ENCODE assay signal across 21 cellular contexts in the genomic region with DNA sequence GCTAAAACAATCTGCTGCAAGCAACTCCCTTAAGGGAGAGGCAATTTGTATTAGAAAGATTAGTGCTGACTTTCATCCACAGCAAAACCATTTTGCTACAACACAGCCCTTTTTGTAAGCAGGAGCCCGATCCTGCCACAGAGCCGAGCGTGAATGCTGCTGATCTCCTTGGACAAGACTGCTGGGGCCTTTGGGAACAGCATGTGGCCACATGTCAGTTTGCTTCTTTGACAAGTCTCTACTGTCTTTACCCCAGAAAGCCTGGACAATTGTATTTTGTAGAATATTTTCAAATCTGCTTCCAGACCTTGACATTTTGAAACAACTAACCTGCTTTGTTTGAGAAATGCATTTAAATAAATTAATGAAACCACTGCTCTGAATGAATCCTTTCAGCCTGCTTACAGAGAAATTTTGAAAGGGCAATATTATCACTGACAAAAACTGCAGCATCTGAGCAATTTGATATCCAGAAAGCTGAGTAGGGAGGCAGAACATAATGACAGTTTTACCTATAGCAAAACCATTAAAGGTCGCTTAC.
DNase-seq lines count a peak whose midpoint lies in the region; ATAC-seq and TF ChIP-seq lines count a peak whose summit lies in the region.
"Had no signal": no experiment of that assay in that cellular context is flagged by ENCODE, and none has a peak within 500 bp of the region (broad histone marks: within the 10 kb centered on the region; RNA-seq: fewer than 3 reads in every experiment).

No MANE protein-coding gene starts in this region.

- H3K9me3 Mint-ChIP-seq in brain (peaks cover 0 to 5% (median under 1%) of the 10 kb centered on the region in 5 experiments), mesothelial cell of epicardium (peaks cover 9% of the 10 kb centered on the region)
- H3K9me3 Mint-ChIP-seq: CD8-positive, alpha-beta T cell had no signal

- DNase-seq in D341Med (ENCODE audit: low spot score), result peak; percentile 34
- DNase-seq in hypothalamus (lab: John Stamatoyannopoulos, UW), result peak in 39 of 51 donors; percentile 3 to 84 (median 32)
- peak; percentile 38 to 96 (median 64) for DNase-seq in posterior cingulate gyrus
- no peak for DNase-seq in activated CD8-positive, alpha-beta memory T cell treated with anti-CD3 and anti-CD28 coated beads, Interleukin-2, amount 50 U/mL, for 48 hours
- no peak for DNase-seq in mesothelial cell of epicardium (ENCODE audit: low spot score in 2 of 2, unreplicated experiment in 2 of 2)
- DNase-seq: activated CD8-positive, alpha-beta T cell treated with anti-CD3 and anti-CD28 coated beads for 36 hours; activated naive CD4-positive, alpha-beta T cell treated with anti-CD3 and anti-CD28 coated beads for 36 hours; CD8-positive, alpha-beta T cell; DMS153; HCEC 1CT; Karpas-422; naive thymus-derived CD8-positive, alpha-beta T cell; NCI-H2029; NCI-H226; Peyer's patch; SIG-M5; stimulated activated naive B cell treated with anti-CD40 and anti-IgM and Interleukin-4, amounts not matched to agents 10 μg/mL and 1 μg/mL and 100 μg/mL, for 72 hours; SW 1271 had no signal

- ATAC-seq in HG03521 (IDR thresholded peaks at IDR 0.05; ENCODE audit: unreplicated experiment), result no peak
- ATAC-seq: activated CD8-positive, alpha-beta T cell treated with anti-CD3 and anti-CD28 coated beads for 36 hours; CD8-positive, alpha-beta T cell; naive thymus-derived CD8-positive, alpha-beta T cell; stimulated activated naive B cell treated with anti-CD40 and anti-IgM and Interleukin-4, amounts not matched to agents 10 μg/mL and 1 μg/mL and 100 μg/mL, for 72 hours had no signal

- intact Hi-C loops in posterior cingulate gyrus (cut with DNase I), result no loop called here

- H3K27me3 Mint-ChIP-seq in brain (no peaks in the 10 kb centered on the region), mesothelial cell of epicardium (ENCODE audit: low read depth) (peaks cover 6% of the 10 kb centered on the region)

- TF ChIP-seq CTCF in brain (conservative IDR thresholded peaks at IDR 0.05), result no peak
- TF ChIP-seq CTCF in mesothelial cell of epicardium (IDR thresholded peaks at IDR 0.05; ENCODE audit: unreplicated experiment), result no peak

- H3K4me1 Mint-ChIP-seq in brain, result peaks cover 45% of the 10 kb centered on the region
- no peaks in the 10 kb centered on the region for H3K4me1 Mint-ChIP-seq in mesothelial cell of epicardium
- H3K4me1 Mint-ChIP-seq: B cell; naive thymus-derived CD8-positive, alpha-beta T cell; stimulated activated naive B cell treated with anti-CD40 and anti-IgM and Interleukin-4, amounts not matched to agents 10 μg/mL and 1 μg/mL and 100 μg/mL, for 72 hours had no signal

- no peaks in the 10 kb centered on the region for H3K36me3 Mint-ChIP-seq in brain
- H3K36me3 Mint-ChIP-seq in mesothelial cell of epicardium, result no peaks in the 10 kb centered on the region
- H3K36me3 Mint-ChIP-seq: CD8-positive, alpha-beta T cell; naive thymus-derived CD8-positive, alpha-beta T cell; stimulated activated naive B cell treated with anti-CD40 and anti-IgM and Interleukin-4, amounts not matched to agents 10 μg/mL and 1 μg/mL and 100 μg/mL, for 72 hours had no signal

- H3K4me3 Mint-ChIP-seq in brain, result peak overlapping the region in 1 of 5 experiments; percentile 38
- no peak overlapping the region for H3K4me3 Mint-ChIP-seq in mesothelial cell of epicardium
- H3K4me3 Mint-ChIP-seq: activated CD8-positive, alpha-beta T cell treated with anti-CD3 and anti-CD28 coated beads for 36 hours; activated naive CD4-positive, alpha-beta T cell treated with anti-CD3 and anti-CD28 coated beads for 36 hours; B cell; CD8-positive, alpha-beta T cell; naive thymus-derived CD8-positive, alpha-beta T cell; stimulated activated naive B cell treated with anti-CD40 and anti-IgM and Interleukin-4, amounts not matched to agents 10 μg/mL and 1 μg/mL and 100 μg/mL, for 72 hours had no signal

- peak overlapping the region; percentile 17 to 91 (median 64) for H3K27ac Mint-ChIP-seq in brain
- H3K27ac Mint-ChIP-seq in mesothelial cell of epicardium, result no peak overlapping the region
- H3K27ac Mint-ChIP-seq: activated CD8-positive, alpha-beta T cell treated with anti-CD3 and anti-CD28 coated beads for 36 hours; activated naive CD4-positive, alpha-beta T cell treated with anti-CD3 and anti-CD28 coated beads for 36 hours; B cell; CD8-positive, alpha-beta T cell; naive thymus-derived CD8-positive, alpha-beta T cell; stimulated activated naive B cell treated with anti-CD40 and anti-IgM and Interleukin-4, amounts not matched to agents 10 μg/mL and 1 μg/mL and 100 μg/mL, for 72 hours had no signal

Comparison
In these comparisons a context has a peak if more than half of its experiments do, and no peak if none do; other contexts are left out.
1. DNase-seq: peak in D341Med (single experiment), hypothalamus (39 of 51) and posterior cingulate gyrus (10 of 10); none in activated CD8-positive, alpha-beta memory T cell treated with anti-CD3 and anti-CD28 coated beads, Interleukin-2, amount 50 U/mL, for 48 hours (single experiment) and mesothelial cell of epicardium (0 of 2).